Comparison of ENCODE assay signal across 24 cellular contexts in genomic region chr6:79635179-79635578, GRCh38. TPM values are rescaled to one million over a fixed set of nuclear protein-coding genes. Genes with fewer than 3 reads are reported as not detected.
A peak's percentile ranks its signal among the peaks of the same experiment; 100 is the strongest.
DNase-seq lines count a peak whose midpoint lies in the region; ATAC-seq and TF ChIP-seq lines count a peak whose summit lies in the region.
"Had no signal": no experiment of that assay in that cellular context is flagged by ENCODE, and none has a peak within 500 bp of the region (broad histone marks: within the 10 kb centered on the region; RNA-seq: fewer than 3 reads in every experiment).

No MANE protein-coding gene starts in this region.

- no peak overlapping the region for H3K14ac ChIP-seq in mesenchymal stem cell (ENCODE audit: low read length in 2 of 2)

- H3K4me3 ChIP-seq in A673 (ENCODE audit: low read depth, low read length, poor library complexity, severe bottlenecking) (no peak overlapping the region), HCT116 (replicated peaks in 1 of 2; ENCODE audit: low read depth in 1 of 2, low read length in 2 of 2) (no peak overlapping the region), astrocyte of the spinal cord (ENCODE audit: low read depth, low read length) (no peak overlapping the region), mesenchymal stem cell (ENCODE audit: insufficient read depth in 1 of 2, low read depth in 1 of 2, low read length in 2 of 2) (no peak overlapping the region)

- peaks cover 5% of the 10 kb centered on the region for H3K27me3 Mint-ChIP-seq in glutamatergic neuron (ENCODE audit: unreplicated experiment)
- H3K27me3 Mint-ChIP-seq in activated CD4-positive, alpha-beta T cell treated with anti-CD3 and anti-CD28 coated beads, Interleukin-2, amount 10 ng/mL, durations not matched to agents 24 days and 14 days, result peaks cover 45% of the 10 kb centered on the region

- H2BK15ac ChIP-seq in mesenchymal stem cell (ENCODE audit: low read depth, poor library complexity, severe bottlenecking), result no peak overlapping the region

- H3K27me3 ChIP-seq in A673 (replicated peaks; ENCODE audit: insufficient read depth, low read depth, low read length, poor library complexity), result no peaks in the 10 kb centered on the region
- H3K27me3 ChIP-seq in HCT116 (ENCODE audit: insufficient read depth, low read length), result no peaks in the 10 kb centered on the region; the same call in 1 of the 2 replicates
- H3K27me3 ChIP-seq in mesenchymal stem cell (ENCODE audit: control insufficient read depth in 1 of 2, insufficient read depth in 1 of 2, low read length in 2 of 2), result peaks cover 5 to 10% of the 10 kb centered on the region in 2 experiments

- no peak overlapping the region for H3K23ac ChIP-seq in mesenchymal stem cell (ENCODE audit: low read length in 2 of 2)

- intact Hi-C loops in A673 (cut with micrococcal nuclease; ENCODE audit: unreplicated experiment) (no loop called here), HCT116 (cut with micrococcal nuclease) (no loop called here)
- intact Hi-C loops in activated CD4-positive, alpha-beta T cell treated with anti-CD3 and anti-CD28 coated beads, Interleukin-2, amount 10 ng/mL, durations not matched to agents 24 days and 14 days (cut with micrococcal nuclease), result no loop called here

- H3K36me3 Mint-ChIP-seq in glutamatergic neuron (ENCODE audit: unreplicated experiment), result no peaks in the 10 kb centered on the region
- no peaks in the 10 kb centered on the region for H3K36me3 Mint-ChIP-seq in activated CD4-positive, alpha-beta T cell treated with anti-CD3 and anti-CD28 coated beads, Interleukin-2, amount 10 ng/mL, durations not matched to agents 24 days and 14 days (ENCODE audit: low read depth)

- H3K9me3 Mint-ChIP-seq in glutamatergic neuron (ENCODE audit: unreplicated experiment), result peaks cover 4% of the 10 kb centered on the region
- no peaks in the 10 kb centered on the region for H3K9me3 Mint-ChIP-seq in activated CD4-positive, alpha-beta T cell treated with anti-CD3 and anti-CD28 coated beads, Interleukin-2, amount 10 ng/mL, durations not matched to agents 24 days and 14 days
- H3K9me3 Mint-ChIP-seq: HFFc6 had no signal

- no peaks in the 10 kb centered on the region for H3K9me2 ChIP-seq in HCT116 (ENCODE audit: insufficient read depth)

- H3K4me2 ChIP-seq in HCT116 (ENCODE audit: low read length) (no peak overlapping the region), mesenchymal stem cell (ENCODE audit: low read length, poor library complexity, severe bottlenecking) (no peak overlapping the region)

- in situ Hi-C loops in astrocyte of the spinal cord (cut with HindIII; ENCODE audit: low sequenced_read_pairs), result no loop called here

- TF ChIP-seq RAD21 in HCT116 (IDR thresholded peaks at IDR 0.05; ENCODE audit: low read depth), result no peak

- no peak overlapping the region for H3K4ac ChIP-seq in mesenchymal stem cell (ENCODE audit: low read depth in 1 of 2, low read length in 2 of 2)

- H3K4me1 ChIP-seq in A673 (ENCODE audit: insufficient read depth, low read length, poor library complexity, severe bottlenecking) (peaks cover 17% of the 10 kb centered on the region), HCT116 (ENCODE audit: control insufficient read depth in 1 of 2, insufficient read depth in 2 of 2, low read length in 2 of 2) (peaks cover 5 to 15% of the 10 kb centered on the region in 2 experiments; a peak in 3 of 4 replicates), mesenchymal stem cell (ENCODE audit: control insufficient read depth, insufficient read depth, low read depth, low read length) (peaks cover 3% of the 10 kb centered on the region)

- 80% methylated on average over 2 of the region's 2 CpGs for WGBS in mesenchymal stem cell

- H2BK120ac ChIP-seq in mesenchymal stem cell (ENCODE audit: low read depth, low read length), result no peak overlapping the region

- no peak for TF ChIP-seq POLR2A in HCT116 (IDR thresholded peaks at IDR 0.05; ENCODE audit: borderline replicate concordance, extremely low read depth, insufficient read depth, insufficient read length)

- H2BK5ac ChIP-seq in mesenchymal stem cell (ENCODE audit: low read depth, low read length, poor library complexity, severe bottlenecking), result no peak overlapping the region

- RAD21 ChIA-PET in HCT116 (lab: Charles Lee; ENCODE audit: low non-redundant PET in 1 of 2, low total read pairs in 2 of 2, uncharacterized antibody in 2 of 2, unreplicated experiment in 2 of 2), result no interaction called here

- H3K79me2 ChIP-seq in HCT116 (ENCODE audit: insufficient read depth, low read length), result no peaks in the 10 kb centered on the region

- H3K4me1 Mint-ChIP-seq in glutamatergic neuron (ENCODE audit: low read depth, unreplicated experiment), result peaks cover 21% of the 10 kb centered on the region
- peaks cover 6% of the 10 kb centered on the region for H3K4me1 Mint-ChIP-seq in activated CD4-positive, alpha-beta T cell treated with anti-CD3 and anti-CD28 coated beads, Interleukin-2, amount 10 ng/mL, durations not matched to agents 24 days and 14 days

- H3K36me3 ChIP-seq in A673 (ENCODE audit: insufficient read depth, low read length, poor library complexity, severe bottlenecking), result no peaks in the 10 kb centered on the region
- no peaks in the 10 kb centered on the region for H3K36me3 ChIP-seq in HCT116 (ENCODE audit: control insufficient read depth in 1 of 2, insufficient read depth in 2 of 2, low read length in 2 of 2)
- no peaks in the 10 kb centered on the region for H3K36me3 ChIP-seq in mesenchymal stem cell (ENCODE audit: control insufficient read depth in 1 of 2, insufficient read depth in 2 of 2, low read depth in 1 of 2, low read length in 2 of 2)

- no peak overlapping the region for H3K27ac Mint-ChIP-seq in glutamatergic neuron (ENCODE audit: unreplicated experiment)
- H3K27ac Mint-ChIP-seq in activated CD4-positive, alpha-beta T cell treated with anti-CD3 and anti-CD28 coated beads, Interleukin-2, amount 10 ng/mL, durations not matched to agents 24 days and 14 days, result no peak overlapping the region
- H3K27ac Mint-ChIP-seq: HFFc6 had no signal

- H3K27ac ChIP-seq in A673 (ENCODE audit: low read depth, low read length, poor library complexity, severe bottlenecking) (peak overlapping the region; percentile 45), HCT116 (ENCODE audit: low read depth, low read length) (no peak overlapping the region), mesenchymal stem cell (ENCODE audit: low read length, poor library complexity, severe bottlenecking) (no peak overlapping the region)

- peak; percentile 43 for DNase-seq in A673 (ENCODE audit: low spot score)
- no peak for DNase-seq in HCT116 (ENCODE audit: low read depth, low spot score)
- DNase-seq in astrocyte of the spinal cord (ENCODE audit: low read depth, low spot score), result peak; percentile 33
- no peak for DNase-seq in glutamatergic neuron
- DNase-seq in activated CD4-positive, alpha-beta T cell treated with anti-CD3 and anti-CD28 coated beads, Interleukin-2, amount 10 ng/mL, durations not matched to agents 24 days and 14 days, result no peak
- no peak for DNase-seq in mesenchymal stem cell
- DNase-seq: activated CD4-positive, alpha-beta T cell treated with anti-CD3 and anti-CD28 coated beads, Interleukin-2, amount 50 U/mL, for 1 hour; activated gamma-delta T cell treated with Interleukin-2 at 50 U/mL for 16 hours; amniotic stem cell; DMS53; HFFc6; Karpas-422; NCI-H1092 treated with DMSO at 0.1 percent for 48 hours; NCI-H2081 treated with DMSO at 0.1 percent for 48 hours; NCI-H510A; SHP77 treated with DMSO at 0.1 percent for 48 hours; stimulated activated CD4-positive, alpha-beta T cell treated with anti-CD3 and anti-CD28 coated beads, Interleukin-12 subunit alpha, Interleukin-12 subunit beta, amount 100 ng/mL, for 4 hours; stimulated activated CD8-positive, alpha-beta memory T cell treated with anti-CD3 and anti-CD28 coated beads, Interleukin-4, amount 100 ng/mL, for 48 hours; substantia nigra; T-helper 1 cell had no signal

- TF ChIP-seq CTCF in A673 (conservative IDR thresholded peaks at IDR 0.05; ENCODE audit: low read depth, low read length) (no peak), HCT116 (IDR thresholded peaks at IDR 0.05 in 2 of 3, conservative IDR thresholded peaks at IDR 0.05 in 1 of 3; ENCODE audit: borderline replicate concordance in 1 of 3, insufficient read depth in 1 of 3, low read depth in 2 of 3, low read length in 2 of 3) (no peak), astrocyte of the spinal cord (IDR thresholded peaks at IDR 0.05; ENCODE audit: low read depth, low read length) (no peak), glutamatergic neuron (IDR thresholded peaks at IDR 0.05; ENCODE audit: partially characterized antibody, unreplicated experiment) (no peak)

- H2BK12ac ChIP-seq in mesenchymal stem cell (ENCODE audit: low read length in 2 of 2), result no peak overlapping the region

- H3K4me3 Mint-ChIP-seq in glutamatergic neuron (ENCODE audit: unreplicated experiment), result peak overlapping the region; percentile 81
- no peak overlapping the region for H3K4me3 Mint-ChIP-seq in activated CD4-positive, alpha-beta T cell treated with anti-CD3 and anti-CD28 coated beads, Interleukin-2, amount 10 ng/mL, durations not matched to agents 24 days and 14 days
- H3K4me3 Mint-ChIP-seq: CD14-positive monocyte, HFFc6 had no signal

- H4K91ac ChIP-seq in mesenchymal stem cell (ENCODE audit: low read length), result no peak overlapping the region

- no peak overlapping the region for H3K18ac ChIP-seq in mesenchymal stem cell (ENCODE audit: low read depth in 1 of 2, low read length in 2 of 2)

- H4K20me1 ChIP-seq in HCT116 (ENCODE audit: insufficient read depth), result no peaks in the 10 kb centered on the region

- H2AK5ac ChIP-seq in mesenchymal stem cell (ENCODE audit: low read length, severe bottlenecking), result no peak overlapping the region

- POLR2A ChIA-PET in A673 (lab: Charles Lee; ENCODE audit: low non-redundant PET) (no interaction called here), HCT116 (lab: Charles Lee) (no interaction called here)

- H3K9me3 ChIP-seq in A673 (ENCODE audit: low read depth, low read length, poor library complexity, severe bottlenecking) (no peaks in the 10 kb centered on the region), HCT116 (ENCODE audit: control insufficient read depth in 1 of 2, insufficient read depth in 1 of 2, low read depth in 1 of 2, low read length in 2 of 2) (no peaks in the 10 kb centered on the region), mesenchymal stem cell (ENCODE audit: control insufficient read depth, low read length) (no peaks in the 10 kb centered on the region)

- ATAC-seq in HCT116 (no peak), HG02885 (IDR thresholded peaks at IDR 0.05; ENCODE audit: poor library complexity, unreplicated experiment) (no peak), HG03139 (IDR thresholded peaks at IDR 0.05; ENCODE audit: unreplicated experiment) (no peak)
- ATAC-seq: left lobe of liver had no signal

- H3K9ac ChIP-seq in HCT116 (ENCODE audit: low read length), result no peak overlapping the region
- H3K9ac ChIP-seq in mesenchymal stem cell (ENCODE audit: low read length), result no peak overlapping the region

- BruUV-seq in A673 (replicated peaks; lab: Mats Ljungman, UMichigan) (no TSS peak), HCT116 (replicated peaks; lab: Mats Ljungman, UMichigan) (no TSS peak)

- no peak overlapping the region for H4K8ac ChIP-seq in mesenchymal stem cell (ENCODE audit: low read length)

- no peak overlapping the region for H2AFZ ChIP-seq in HCT116 (ENCODE audit: low read depth, low read length, poor library complexity, severe bottlenecking)
- no peak overlapping the region for H2AFZ ChIP-seq in mesenchymal stem cell (ENCODE audit: low read depth, low read length)

- CTCF ChIA-PET in A673 (lab: Charles Lee), result no interaction called here
- CTCF ChIA-PET in HCT116 (lab: Charles Lee), result no interaction called here

- H3K79me1 ChIP-seq in mesenchymal stem cell (replicated peaks; ENCODE audit: low read length, poor library complexity, severe bottlenecking), result no peaks in the 10 kb centered on the region

RNA-seq across cellular contexts. Expression of gene SH3BGRL2, which starts 4.0 kb away (rescaled TPM):
- total RNA-seq in A673 (2021), result 12.0 and 13.5 TPM in 2 replicates
- 5.2 TPM for total RNA-seq in HCT116 (2021; ENCODE audit: unreplicated experiment)
- polyA plus RNA-seq in HCT116 (2012), result 1.4 and 1.5 TPM in 2 replicates
- 47.2 TPM for total RNA-seq in glutamatergic neuron (ENCODE audit: unreplicated experiment)
- total RNA-seq in activated CD4-positive, alpha-beta T cell treated with anti-CD3 and anti-CD28 coated beads, Interleukin-2, amount 10 ng/mL, durations not matched to agents 24 days and 14 days, result 0.07 and 0.14 TPM in 2 replicates
- 2.8 TPM for polyA plus RNA-seq in mesenchymal stem cell (2013, experiment 1 of 2)
- polyA plus RNA-seq in mesenchymal stem cell (2013, experiment 2 of 2), result 3.0 TPM

Comparison
In these comparisons a context has a peak if more than half of its experiments do, and no peak if none do; other contexts are left out.
1. DNase-seq: peak in A673 (single experiment) and astrocyte of the spinal cord (single experiment); none in HCT116 (single experiment), glutamatergic neuron (single experiment), activated CD4-positive, alpha-beta T cell treated with anti-CD3 and anti-CD28 coated beads, Interleukin-2, amount 10 ng/mL, durations not matched to agents 24 days and 14 days (single experiment) and mesenchymal stem cell (single experiment).